19 cellular contexts compared by ENCODE assay signal in genomic region chr2:238207006-238207405, GRCh38. TPM values are rescaled to one million over a fixed set of nuclear protein-coding genes. Genes with fewer than 3 reads are reported as not detected.
DNase-seq lines count a peak whose midpoint lies in the region; TF ChIP-seq lines count a peak whose summit lies in the region.
"Had no signal": no experiment of that assay in that cellular context is flagged by ENCODE, and none has a peak within 500 bp of the region (broad histone marks: within the 10 kb centered on the region; RNA-seq: fewer than 3 reads in every experiment).

No MANE protein-coding gene starts in this region.

- WGBS in hepatocyte (ENCODE audit: low lambda C conversion rate, missing lambda C conversion rate): 83% methylated on average over 7 of the region's 7 CpGs

- H2AFZ ChIP-seq in KMS-11 (ENCODE audit: low read depth): no peak overlapping the region
- no peak overlapping the region for H2AFZ ChIP-seq in OCI-LY3 (ENCODE audit: low read depth, low read length)
- no peak overlapping the region for H2AFZ ChIP-seq in hepatocyte

- DNase-seq in hepatocyte (ENCODE audit: low spot score) (no peak), MV-4-11 (lab: John Stamatoyannopoulos, UW) (no peak), NCI-H345 (lab: John Stamatoyannopoulos, UW) (no peak)
- no peak for DNase-seq in activated CD8-positive, alpha-beta memory T cell treated with anti-CD3 and anti-CD28 coated beads, Interleukin-2, amount 50 U/mL, for 4 hours
- DNase-seq: 8988T; ACHN; C1 segment of cervical spinal cord; Calu3; CD4-positive, alpha-beta memory T cell; COR-L47; DMS53; DMS79 treated with DMSO at 0.1 percent for 48 hours; GF-D8; GOT3; H7; HCEC 1CT had no signal

- H3K79me2 ChIP-seq in KMS-11 (ENCODE audit: insufficient read depth, low read depth) (peaks cover 11% of the 10 kb centered on the region), OCI-LY3 (ENCODE audit: low read length) (peaks cover 18% of the 10 kb centered on the region), hepatocyte (peaks cover 10% of the 10 kb centered on the region)

- H3K4me1 ChIP-seq in KMS-11 (ENCODE audit: low read depth, poor library complexity, severe bottlenecking) (peaks cover 25% of the 10 kb centered on the region), OCI-LY3 (ENCODE audit: low read length) (peaks cover 15% of the 10 kb centered on the region), hepatocyte (ENCODE audit: insufficient read depth) (peaks cover 2% of the 10 kb centered on the region)

- peak overlapping the region; percentile 37; the same call in 1 of the 2 replicates for H3K4me2 ChIP-seq in KMS-11
- peak overlapping the region; percentile 12; the same call in 1 of the 2 replicates for H3K4me2 ChIP-seq in OCI-LY3 (ENCODE audit: low read length)
- H3K4me2 ChIP-seq in hepatocyte: no peak overlapping the region
- H3K4me2 ChIP-seq: A549 had no signal

- no peak overlapping the region for H3K27ac ChIP-seq in KMS-11
- no peak overlapping the region for H3K27ac ChIP-seq in OCI-LY3 (ENCODE audit: low read length)
- peak overlapping the region; percentile 12 for H3K27ac ChIP-seq in hepatocyte
- H3K27ac ChIP-seq: A549 had no signal

- no peak for TF ChIP-seq CTCF in KMS-11 (conservative IDR thresholded peaks at IDR 0.05; ENCODE audit: low read depth, low read length)
- TF ChIP-seq CTCF in OCI-LY3 (IDR thresholded peaks at IDR 0.05; ENCODE audit: low read depth, low read length): no peak
- no peak for TF ChIP-seq CTCF in hepatocyte (IDR thresholded peaks at IDR 0.05; ENCODE audit: poor library complexity)

- H3K9ac ChIP-seq in KMS-11 (no peak overlapping the region), OCI-LY3 (ENCODE audit: low read length) (no peak overlapping the region)

- H3K36me3 ChIP-seq in KMS-11 (ENCODE audit: insufficient read depth) (no peaks in the 10 kb centered on the region), OCI-LY3 (replicated peaks; ENCODE audit: low read depth, low read length) (no peaks in the 10 kb centered on the region), hepatocyte (replicated peaks; ENCODE audit: insufficient read depth, low read depth) (no peaks in the 10 kb centered on the region)

- H3K27me3 ChIP-seq in KMS-11 (ENCODE audit: insufficient read depth, low read depth) (no peaks in the 10 kb centered on the region), OCI-LY3 (ENCODE audit: low read depth, low read length) (no peaks in the 10 kb centered on the region), hepatocyte (no peaks in the 10 kb centered on the region)

- no peaks in the 10 kb centered on the region for H3K9me3 ChIP-seq in OCI-LY3 (ENCODE audit: insufficient read depth, low read length)
- no peaks in the 10 kb centered on the region for H3K9me3 ChIP-seq in hepatocyte (ENCODE audit: low read depth)
- H3K9me3 ChIP-seq: A549 had no signal

- H4K20me1 ChIP-seq in KMS-11 (ENCODE audit: insufficient read depth): 0 out of 2 replicates have a peak, but pooled peaks cover 5% of the 10 kb centered on the region
- H4K20me1 ChIP-seq in OCI-LY3 (ENCODE audit: insufficient read depth, low read length): peaks cover 6% of the 10 kb centered on the region; the same call in 1 of the 2 replicates
- H4K20me1 ChIP-seq in hepatocyte (ENCODE audit: insufficient read depth, poor library complexity, severe bottlenecking): peaks cover 9% of the 10 kb centered on the region

- H3K9me2 ChIP-seq in hepatocyte (replicated peaks; ENCODE audit: insufficient read depth): no peaks in the 10 kb centered on the region

- H3K4me3 ChIP-seq in KMS-11 (IDR thresholded peaks at IDR 0.05; ENCODE audit: insufficient read depth, low read depth, low read length) (no peak overlapping the region), OCI-LY3 (ENCODE audit: low read length) (no peak overlapping the region), hepatocyte (no peak overlapping the region)
- H3K4me3 ChIP-seq: A549 had no signal

RNA-seq across cellular contexts. Expression of gene ILKAP, which starts 3.5 kb away (rescaled TPM):
- 20.4 and 25.9 TPM in 2 replicates for total RNA-seq in hepatocyte
- polyA plus RNA-seq in hepatocyte: 36.6 and 37.5 TPM in 2 replicates

RNA-seq across cellular contexts. Expression of gene HES6, which starts 32.8 kb away (rescaled TPM):
- total RNA-seq in hepatocyte: 14.1 and 17.8 TPM in 2 replicates
- polyA plus RNA-seq in hepatocyte: 23.0 and 28.5 TPM in 2 replicates

RNA-seq across cellular contexts. Expression of gene ERFE, which starts 48.2 kb away (rescaled TPM):
- 0.27 TPM in 1 of 2 replicates, not detected in the other for total RNA-seq in hepatocyte
- polyA plus RNA-seq in hepatocyte: 0.30 and 1.6 TPM in 2 replicates
- total RNA-seq: CD4-positive, alpha-beta memory T cell had no signal
- polyA plus RNA-seq: CD4-positive, alpha-beta memory T cell had no signal
